1 cellular context compared by ENCODE assay signal in genomic region chr11:76656571-76657081, GRCh38.
TF ChIP-seq lines count a peak whose summit lies in the region.

No MANE protein-coding gene starts in this region.

TF ChIP-seq in K562, 482 proteins besides CTCF, POLR2A, EP300 and RAD21 (continued from another document):
- TF ChIP-seq ZNF274 (IDR thresholded peaks at IDR 0.05; ENCODE audit: borderline replicate concordance, low read depth, low read length) (no peak), NFE2L1 (tag; IDR thresholded peaks at IDR 0.05; ENCODE audit: borderline replicate concordance, low read depth) (no peak), RUNX1 (IDR thresholded peaks at IDR 0.05; ENCODE audit: low read depth) (no peak), MTA2 (IDR thresholded peaks at IDR 0.05; ENCODE audit: low read depth) (no peak)
TF ChIP-seq in K562: peak in this region for 0.
